ENCODE assay signal across 9 cellular contexts in the genomic region with DNA sequence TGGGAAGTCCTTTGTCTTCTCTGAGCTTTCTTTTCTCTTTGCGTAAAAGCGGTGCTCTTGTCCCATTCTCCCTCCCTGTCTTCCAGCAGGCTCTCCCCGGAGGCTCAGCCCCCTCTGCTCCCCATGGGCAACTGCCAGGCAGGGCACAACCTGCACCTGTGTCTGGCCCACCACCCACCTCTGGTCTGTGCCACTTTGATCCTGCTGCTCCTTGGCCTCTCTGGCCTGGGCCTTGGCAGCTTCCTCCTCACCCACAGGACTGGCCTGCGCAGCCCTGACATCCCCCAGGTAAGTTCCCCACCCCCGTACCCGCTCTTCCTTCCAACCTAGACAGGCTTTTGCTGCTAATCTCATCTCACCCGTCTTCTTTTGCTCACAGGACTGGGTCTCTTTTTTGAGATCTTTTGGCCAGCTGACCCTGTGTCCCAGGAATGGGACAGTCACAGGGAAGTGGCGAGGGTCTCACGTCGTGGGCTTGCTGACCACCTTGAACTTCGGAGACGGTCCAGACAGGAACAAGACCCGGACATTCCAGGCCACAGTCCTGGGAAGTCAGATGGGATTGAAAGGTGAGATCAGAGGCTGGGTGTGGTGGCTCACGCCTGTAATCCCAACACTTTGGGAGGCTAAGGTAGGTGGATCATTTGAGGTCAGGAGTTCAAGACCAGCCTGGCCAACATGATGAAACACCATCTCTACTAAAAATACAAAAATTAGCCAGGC. TPM values are rescaled to one million over a fixed set of nuclear protein-coding genes. Genes with fewer than 3 reads are reported as not detected.
DNase-seq lines count a peak whose midpoint lies in the region; ATAC-seq, FAIRE-seq and TF ChIP-seq lines count a peak whose summit lies in the region.
"Had no signal": no experiment of that assay in that cellular context is flagged by ENCODE, and none has a peak within 500 bp of the region (broad histone marks: within the 10 kb centered on the region; RNA-seq: fewer than 3 reads in every experiment).

No MANE protein-coding gene starts in this region.

- H3K27me3 ChIP-seq in astrocyte (ENCODE audit: insufficient read depth, low read length) (no peaks in the 10 kb centered on the region), thymus (ENCODE audit: control insufficient read depth, insufficient read depth) (no peaks in the 10 kb centered on the region), BE2C (no peaks in the 10 kb centered on the region)

- H3K4me1 ChIP-seq in astrocyte (ENCODE audit: insufficient read depth, low read length) (peaks cover 13% of the 10 kb centered on the region), thymus (ENCODE audit: control insufficient read depth, insufficient read depth, low read length) (peaks cover 12% of the 10 kb centered on the region), BE2C (no peaks in the 10 kb centered on the region)

- no peaks in the 10 kb centered on the region for H4K20me1 ChIP-seq in astrocyte (ENCODE audit: insufficient read depth, low read length)

- ATAC-seq in activated CD8-positive, alpha-beta memory T cell treated with anti-CD3 and anti-CD28 coated beads, Interleukin-2, amount 10 ng/mL, durations not matched to agents 7 days and 5 days, result no peak
- ATAC-seq in memory B cell (ENCODE audit: low read depth) (no peak), HG03159 (IDR thresholded peaks at IDR 0.05; ENCODE audit: unreplicated experiment) (no peak), GM18498 (IDR thresholded peaks at IDR 0.05; ENCODE audit: unreplicated experiment) (no peak)

- no peak for TF ChIP-seq CTCF in astrocyte (IDR thresholded peaks at IDR 0.05; ENCODE audit: insufficient read depth, low read depth, low read length)
- no peak for TF ChIP-seq CTCF in BE2C (IDR thresholded peaks at IDR 0.05; ENCODE audit: low read depth, low read length)

- H3K9me3 ChIP-seq in astrocyte (ENCODE audit: insufficient read depth, low read depth, low read length) (no peaks in the 10 kb centered on the region), thymus (ENCODE audit: control insufficient read depth) (no peaks in the 10 kb centered on the region), BE2C (no peaks in the 10 kb centered on the region)

- peak overlapping the region; percentile 86 for H3K27ac Mint-ChIP-seq in activated CD8-positive, alpha-beta memory T cell treated with anti-CD3 and anti-CD28 coated beads, Interleukin-2, amount 10 ng/mL, durations not matched to agents 7 days and 5 days
- H3K27ac Mint-ChIP-seq in astrocyte (ENCODE audit: unreplicated experiment) (peak overlapping the region; percentile 97), memory B cell (peak overlapping the region; percentile 88)

- CTCF ChIA-PET in activated CD8-positive, alpha-beta memory T cell treated with anti-CD3 and anti-CD28 coated beads, Interleukin-2, amount 10 ng/mL, durations not matched to agents 7 days and 5 days (lab: Charles Lee), result interaction anchor here (2.3 to 3.2 kb wide), 3 partner anchors 11 to 136 kb away, joined by 7 to 31 read pairs (median 17); partner anchors contain the start of genes KCTD13 and TAOK2

- H3K27me3 Mint-ChIP-seq in activated CD8-positive, alpha-beta memory T cell treated with anti-CD3 and anti-CD28 coated beads, Interleukin-2, amount 10 ng/mL, durations not matched to agents 7 days and 5 days, result no peaks in the 10 kb centered on the region
- H3K27me3 Mint-ChIP-seq in astrocyte (ENCODE audit: low read depth, unreplicated experiment), result no peaks in the 10 kb centered on the region
- H3K27me3 Mint-ChIP-seq in memory B cell, result no peaks in the 10 kb centered on the region

- H3K36me3 Mint-ChIP-seq in activated CD8-positive, alpha-beta memory T cell treated with anti-CD3 and anti-CD28 coated beads, Interleukin-2, amount 10 ng/mL, durations not matched to agents 7 days and 5 days, result peaks cover 12% of the 10 kb centered on the region
- H3K36me3 Mint-ChIP-seq in astrocyte (ENCODE audit: low read depth, unreplicated experiment), result peaks cover 11% of the 10 kb centered on the region
- H3K36me3 Mint-ChIP-seq in memory B cell, result no peaks in the 10 kb centered on the region

- H3K9me3 Mint-ChIP-seq in activated CD8-positive, alpha-beta memory T cell treated with anti-CD3 and anti-CD28 coated beads, Interleukin-2, amount 10 ng/mL, durations not matched to agents 7 days and 5 days (ENCODE audit: low read depth), result no peaks in the 10 kb centered on the region
- no peaks in the 10 kb centered on the region for H3K9me3 Mint-ChIP-seq in astrocyte (ENCODE audit: unreplicated experiment)
- no peaks in the 10 kb centered on the region for H3K9me3 Mint-ChIP-seq in memory B cell

- peak overlapping the region; percentile 88 for H3K4me3 Mint-ChIP-seq in activated CD8-positive, alpha-beta memory T cell treated with anti-CD3 and anti-CD28 coated beads, Interleukin-2, amount 10 ng/mL, durations not matched to agents 7 days and 5 days
- peak overlapping the region; percentile 93 for H3K4me3 Mint-ChIP-seq in astrocyte (ENCODE audit: unreplicated experiment)
- H3K4me3 Mint-ChIP-seq in memory B cell, result peak overlapping the region; percentile 90

- H3K36me3 ChIP-seq in astrocyte (ENCODE audit: insufficient read depth, low read length), result peaks cover 6% of the 10 kb centered on the region
- H3K36me3 ChIP-seq in thymus (ENCODE audit: control insufficient read depth, insufficient read depth), result peaks cover 8% of the 10 kb centered on the region
- H3K36me3 ChIP-seq in BE2C, result no peaks in the 10 kb centered on the region

- no peaks in the 10 kb centered on the region for H3K79me2 ChIP-seq in astrocyte (ENCODE audit: insufficient read depth, low read length)

- FAIRE-seq in astrocyte (lab: Jason Lieb, UNC), result no peak

- peaks cover 26% of the 10 kb centered on the region for H3K4me1 Mint-ChIP-seq in activated CD8-positive, alpha-beta memory T cell treated with anti-CD3 and anti-CD28 coated beads, Interleukin-2, amount 10 ng/mL, durations not matched to agents 7 days and 5 days
- peaks cover 11% of the 10 kb centered on the region for H3K4me1 Mint-ChIP-seq in astrocyte (ENCODE audit: low read depth, unreplicated experiment)
- peaks cover 14% of the 10 kb centered on the region for H3K4me1 Mint-ChIP-seq in memory B cell

- no peak for DNase-seq in activated CD8-positive, alpha-beta memory T cell treated with anti-CD3 and anti-CD28 coated beads, Interleukin-2, amount 10 ng/mL, durations not matched to agents 7 days and 5 days
- DNase-seq in activated CD8-positive, alpha-beta memory T cell treated with anti-CD3 and anti-CD28 coated beads for 24 hours, result no peak
- DNase-seq in astrocyte (ENCODE audit: low read depth) (no peak), memory B cell (ENCODE audit: low spot score in 2 of 2) (no peak), BE2C (no peak)
- DNase-seq: SIG-M5 had no signal

- H3K27ac ChIP-seq in astrocyte (ENCODE audit: low read depth, low read length) (no peak overlapping the region), thymus (ENCODE audit: low read depth) (peak overlapping the region; percentile 13)

- H2AFZ ChIP-seq in astrocyte (ENCODE audit: low read depth, low read length), result peak overlapping the region; percentile 66

- peak overlapping the region; percentile 89 for H3K9ac ChIP-seq in astrocyte (ENCODE audit: low read length)

- WGBS in thymus, result 97% methylated on average over 14 of the region's 14 CpGs

- H3K4me3 ChIP-seq in astrocyte (ENCODE audit: insufficient read depth, low read depth, low read length), result peak overlapping the region; percentile 75
- H3K4me3 ChIP-seq in thymus (ENCODE audit: low read length), result peak overlapping the region; percentile 48
- H3K4me3 ChIP-seq in BE2C (ENCODE audit: low read depth, low read length), result no peak overlapping the region

- H3K4me2 ChIP-seq in astrocyte (ENCODE audit: low read length), result peak overlapping the region; percentile 99

RNA-seq across cellular contexts. Expression of gene TMEM219, which starts 1.3 kb away (rescaled TPM):
- total RNA-seq in activated CD8-positive, alpha-beta memory T cell treated with anti-CD3 and anti-CD28 coated beads, Interleukin-2, amount 10 ng/mL, durations not matched to agents 7 days and 5 days, result 10 to 100 TPM; 56.9 to 67.6 TPM
- total RNA-seq in astrocyte, result 96.6 and 104 TPM in 2 replicates
- 155 TPM for polyA plus RNA-seq in thymus
- 113 TPM for polyA plus RNA-seq in BE2C (2012; ENCODE audit: insufficient read depth, insufficient read length, low read depth)

RNA-seq across cellular contexts. Expression of gene TAOK2, which starts 10.5 kb away (rescaled TPM):
- total RNA-seq in activated CD8-positive, alpha-beta memory T cell treated with anti-CD3 and anti-CD28 coated beads, Interleukin-2, amount 10 ng/mL, durations not matched to agents 7 days and 5 days, result 10 to 100 TPM; 51.1 to 55.3 TPM
- 55.2 and 55.9 TPM in 2 replicates for total RNA-seq in astrocyte
- 28.7 TPM for polyA plus RNA-seq in thymus
- 57.8 TPM for polyA plus RNA-seq in BE2C (2012; ENCODE audit: insufficient read depth, insufficient read length, low read depth)

RNA-seq across cellular contexts. Expression of gene HIRIP3, which starts 32.2 kb away (rescaled TPM):
- total RNA-seq in activated CD8-positive, alpha-beta memory T cell treated with anti-CD3 and anti-CD28 coated beads, Interleukin-2, amount 10 ng/mL, durations not matched to agents 7 days and 5 days, result 10 to 100 TPM; 49.3 to 56.5 TPM
- 4.3 and 5.0 TPM in 2 replicates for total RNA-seq in astrocyte
- polyA plus RNA-seq in thymus, result 14.8 TPM
- polyA plus RNA-seq in BE2C (2012; ENCODE audit: insufficient read depth, insufficient read length, low read depth), result 58.7 TPM

RNA-seq across cellular contexts. Expression of gene INO80E, which starts 32.9 kb away (rescaled TPM):
- total RNA-seq in activated CD8-positive, alpha-beta memory T cell treated with anti-CD3 and anti-CD28 coated beads, Interleukin-2, amount 10 ng/mL, durations not matched to agents 7 days and 5 days, result 100 to 1,000 TPM; 102 to 116 TPM
- total RNA-seq in astrocyte, result 58.5 and 64.8 TPM in 2 replicates
- polyA plus RNA-seq in thymus, result 84.5 TPM
- polyA plus RNA-seq in BE2C (2012; ENCODE audit: insufficient read depth, insufficient read length, low read depth), result 302 TPM

RNA-seq across cellular contexts. Expression of gene KCTD13, which starts 37.2 kb away (rescaled TPM):
- 10 to 100 TPM; 44.6 to 48.4 TPM for total RNA-seq in activated CD8-positive, alpha-beta memory T cell treated with anti-CD3 and anti-CD28 coated beads, Interleukin-2, amount 10 ng/mL, durations not matched to agents 7 days and 5 days
- 25.1 and 27.1 TPM in 2 replicates for total RNA-seq in astrocyte
- 16.9 TPM for polyA plus RNA-seq in thymus
- 31.6 TPM for polyA plus RNA-seq in BE2C (2012; ENCODE audit: insufficient read depth, insufficient read length, low read depth)
